Comparison of ENCODE assay signal across 26 cellular contexts in genomic region chr16:51490866-51491265, GRCh38.
DNase-seq lines count a peak whose midpoint lies in the region; ATAC-seq and TF ChIP-seq lines count a peak whose summit lies in the region.
"Had no signal": no experiment of that assay in that cellular context is flagged by ENCODE, and none has a peak within 500 bp of the region (broad histone marks: within the 10 kb centered on the region; RNA-seq: fewer than 3 reads in every experiment).

No MANE protein-coding gene starts in this region.

- H2BK15ac ChIP-seq in mesenchymal stem cell (ENCODE audit: low read depth, poor library complexity, severe bottlenecking), result no peak overlapping the region

- H3K4ac ChIP-seq in mesenchymal stem cell (ENCODE audit: low read depth in 1 of 2, low read length in 2 of 2), result no peak overlapping the region

- no peaks in the 10 kb centered on the region for H3K79me2 ChIP-seq in parathyroid adenoma

- no peaks in the 10 kb centered on the region for H3K79me1 ChIP-seq in mesenchymal stem cell (replicated peaks; ENCODE audit: low read length, poor library complexity, severe bottlenecking)

- no peak overlapping the region for H2AK5ac ChIP-seq in mesenchymal stem cell (ENCODE audit: low read length, severe bottlenecking)

- H3K36me3 ChIP-seq in mesenchymal stem cell (ENCODE audit: control insufficient read depth in 1 of 2, insufficient read depth in 2 of 2, low read depth in 1 of 2, low read length in 2 of 2) (no peaks in the 10 kb centered on the region), parathyroid adenoma (ENCODE audit: control insufficient read depth, insufficient read depth, low read length) (no peaks in the 10 kb centered on the region)

- H3K27me3 ChIP-seq in mesenchymal stem cell (ENCODE audit: control insufficient read depth in 1 of 2, insufficient read depth in 1 of 2, low read length in 2 of 2) (no peaks in the 10 kb centered on the region), parathyroid adenoma (ENCODE audit: control insufficient read depth, insufficient read depth, low read length) (no peaks in the 10 kb centered on the region)
- no peaks in the 10 kb centered on the region for H3K27me3 ChIP-seq in CD4-positive, alpha-beta T cell (ENCODE audit: control insufficient read depth, insufficient read depth, low read length)
- H3K27me3 ChIP-seq: BLaER1 treated with 17β-estradiol and CSF1 and Interleukin-3, amounts not matched to agents 10 nM and 100 nM had no signal

- H3K4me2 ChIP-seq in mesenchymal stem cell (ENCODE audit: low read length, poor library complexity, severe bottlenecking) (no peak overlapping the region), parathyroid adenoma (ENCODE audit: low read length) (peak overlapping the region; percentile 8)
- H3K4me2 ChIP-seq: A549; BLaER1 treated with 17β-estradiol and CSF1 and Interleukin-3, amounts not matched to agents 10 nM and 100 nM had no signal

- no peak overlapping the region for H4K8ac ChIP-seq in mesenchymal stem cell (ENCODE audit: low read length)

- no peak for TF ChIP-seq CTCF in LNCaP clone FGC (IDR thresholded peaks at IDR 0.05; ENCODE audit: control insufficient read depth, extremely low read depth, insufficient read depth)
- no peak for TF ChIP-seq CTCF in parathyroid adenoma (IDR thresholded peaks at IDR 0.05)
- no peak for TF ChIP-seq CTCF in GM10248 (IDR thresholded peaks at IDR 0.05; ENCODE audit: control extremely low read depth, extremely low read depth, low read depth, missing control alignments)
- TF ChIP-seq CTCF in CD4-positive, alpha-beta T cell (IDR thresholded peaks at IDR 0.05), result no peak

- 13% methylated on average over 6 of the region's 6 CpGs for WGBS in mesenchymal stem cell

- POLR2A ChIA-PET in GM10248 (lab: Yijun Ruan, JAX), result no interaction called here
- POLR2A ChIA-PET in CD4-positive, alpha-beta T cell (lab: Charles Lee), result no interaction called here

- intact Hi-C loops in CD4-positive, alpha-beta T cell (cut with DNase I, micrococcal nuclease), result no loop called here

- H3K23ac ChIP-seq in mesenchymal stem cell (ENCODE audit: low read length in 2 of 2), result no peak overlapping the region

- no peak overlapping the region for H3K4me3 Mint-ChIP-seq in CD4-positive, alpha-beta T cell
- H3K4me3 Mint-ChIP-seq: CD4-positive, alpha-beta memory T cell; HFFc6 had no signal

- no peak overlapping the region for H2BK12ac ChIP-seq in mesenchymal stem cell (ENCODE audit: low read length in 2 of 2)

- CTCF ChIA-PET in GM10248 (lab: Yijun Ruan, JAX), result interaction anchor here (0.9 to 1.1 kb wide), 2 partner anchors 28 to 38 kb away, joined by 3 read pairs; no protein-coding TSS in a partner anchor
- CTCF ChIA-PET in CD4-positive, alpha-beta T cell (lab: Charles Lee), result no interaction called here

- H3K27me3 Mint-ChIP-seq in CD4-positive, alpha-beta T cell, result no peaks in the 10 kb centered on the region
- H3K27me3 Mint-ChIP-seq: CD4-positive, alpha-beta memory T cell had no signal

- no peaks in the 10 kb centered on the region for H3K4me1 Mint-ChIP-seq in CD4-positive, alpha-beta T cell (ENCODE audit: low read depth)
- H3K4me1 Mint-ChIP-seq: CD4-positive, alpha-beta memory T cell had no signal

- H3K4me3 ChIP-seq in LNCaP clone FGC (ENCODE audit: low read depth, low read length), result no peak overlapping the region
- no peak overlapping the region for H3K4me3 ChIP-seq in mesenchymal stem cell (ENCODE audit: insufficient read depth in 1 of 2, low read depth in 1 of 2, low read length in 2 of 2)
- no peak overlapping the region for H3K4me3 ChIP-seq in parathyroid adenoma (ENCODE audit: low read depth, low read length)
- H3K4me3 ChIP-seq: A549; BLaER1 treated with 17β-estradiol and CSF1 and Interleukin-3, amounts not matched to agents 10 nM and 100 nM; GM23248; SK-N-MC had no signal

- no peaks in the 10 kb centered on the region for H3K36me3 Mint-ChIP-seq in CD4-positive, alpha-beta T cell (ENCODE audit: low read depth)
- H3K36me3 Mint-ChIP-seq: CD4-positive, alpha-beta memory T cell had no signal

- H3K27ac Mint-ChIP-seq in CD4-positive, alpha-beta T cell, result no peak overlapping the region
- H3K27ac Mint-ChIP-seq: CD4-positive, alpha-beta memory T cell; HFFc6 had no signal

- H2AFZ ChIP-seq in mesenchymal stem cell (ENCODE audit: low read depth, low read length) (no peak overlapping the region), parathyroid adenoma (peak overlapping the region; percentile 43)
- H2AFZ ChIP-seq: GM23248 had no signal

- H3K14ac ChIP-seq in mesenchymal stem cell (ENCODE audit: low read length in 2 of 2), result no peak overlapping the region

- peaks cover 12% of the 10 kb centered on the region for H3K9me3 Mint-ChIP-seq in CD4-positive, alpha-beta T cell
- H3K9me3 Mint-ChIP-seq: HFFc6 had no signal

- ATAC-seq in CD4-positive, alpha-beta T cell (ENCODE audit: poor library complexity), result no peak
- ATAC-seq: A549 had no signal

- H3K18ac ChIP-seq in mesenchymal stem cell (ENCODE audit: low read depth in 1 of 2, low read length in 2 of 2), result no peak overlapping the region

- H3K27ac ChIP-seq in mesenchymal stem cell (ENCODE audit: low read length, poor library complexity, severe bottlenecking) (no peak overlapping the region), parathyroid adenoma (no peak overlapping the region)
- H3K27ac ChIP-seq in CD4-positive, alpha-beta T cell (ENCODE audit: low read depth, low read length), result no peak overlapping the region
- H3K27ac ChIP-seq: A549; BLaER1 treated with 17β-estradiol and CSF1 and Interleukin-3, amounts not matched to agents 10 nM and 100 nM; GM23248; SK-N-MC had no signal

- H2BK120ac ChIP-seq in mesenchymal stem cell (ENCODE audit: low read depth, low read length), result no peak overlapping the region

- DNase-seq in EH (ENCODE audit: low read depth), result peak; percentile 15
- peak; percentile 77 for DNase-seq in LNCaP clone FGC (ENCODE audit: low read depth)
- DNase-seq in mesenchymal stem cell, result peak; percentile 5
- DNase-seq in GM10248 (ENCODE audit: extremely low spot score), result no peak
- DNase-seq in HCEC 1CT, result no peak
- no peak for DNase-seq in CD4-positive, alpha-beta T cell
- DNase-seq: AML-193; CD4-positive, alpha-beta memory T cell; COR-L47; DMS53; GM23248; H7; HFFc6; IMR-90; KG1; NCI-H1048; NCI-H1417; NCI-H1694 treated with DMSO at 0.1 percent for 48 hours; NCI-H2081; NCI-H524; NCI-H748 treated with DMSO at 0.1 percent for 48 hours; SIG-M5 had no signal

- H2BK5ac ChIP-seq in mesenchymal stem cell (ENCODE audit: low read depth, low read length, poor library complexity, severe bottlenecking), result no peak overlapping the region

- H3K9me3 ChIP-seq in mesenchymal stem cell (ENCODE audit: control insufficient read depth, low read length), result peaks cover 1% of the 10 kb centered on the region
- H3K9me3 ChIP-seq in parathyroid adenoma (ENCODE audit: control insufficient read depth, low read length), result no peaks in the 10 kb centered on the region
- no peaks in the 10 kb centered on the region for H3K9me3 ChIP-seq in CD4-positive, alpha-beta T cell (ENCODE audit: control insufficient read depth, low read length)
- H3K9me3 ChIP-seq: A549 had no signal

- H3K9ac ChIP-seq in mesenchymal stem cell (ENCODE audit: low read length) (no peak overlapping the region), parathyroid adenoma (no peak overlapping the region)
- H3K9ac ChIP-seq: BLaER1 treated with 17β-estradiol and CSF1 and Interleukin-3, amounts not matched to agents 10 nM and 100 nM; GM23248 had no signal

- no peak overlapping the region for H4K91ac ChIP-seq in mesenchymal stem cell (ENCODE audit: low read length)

- no peaks in the 10 kb centered on the region for H3K4me1 ChIP-seq in mesenchymal stem cell (ENCODE audit: control insufficient read depth, insufficient read depth, low read depth, low read length)
- H3K4me1 ChIP-seq in parathyroid adenoma, result peaks cover 9% of the 10 kb centered on the region
- H3K4me1 ChIP-seq: A549 had no signal

Comparison
In these comparisons a context has a peak if more than half of its experiments do, and no peak if none do; other contexts are left out.
1. DNase-seq: peak in EH (single experiment), LNCaP clone FGC (single experiment) and mesenchymal stem cell (single experiment); none in GM10248 (single experiment), HCEC 1CT (single experiment) and CD4-positive, alpha-beta T cell (0 of 10).